Comparison of ENCODE assay signal across 8 cellular contexts in the genomic region with DNA sequence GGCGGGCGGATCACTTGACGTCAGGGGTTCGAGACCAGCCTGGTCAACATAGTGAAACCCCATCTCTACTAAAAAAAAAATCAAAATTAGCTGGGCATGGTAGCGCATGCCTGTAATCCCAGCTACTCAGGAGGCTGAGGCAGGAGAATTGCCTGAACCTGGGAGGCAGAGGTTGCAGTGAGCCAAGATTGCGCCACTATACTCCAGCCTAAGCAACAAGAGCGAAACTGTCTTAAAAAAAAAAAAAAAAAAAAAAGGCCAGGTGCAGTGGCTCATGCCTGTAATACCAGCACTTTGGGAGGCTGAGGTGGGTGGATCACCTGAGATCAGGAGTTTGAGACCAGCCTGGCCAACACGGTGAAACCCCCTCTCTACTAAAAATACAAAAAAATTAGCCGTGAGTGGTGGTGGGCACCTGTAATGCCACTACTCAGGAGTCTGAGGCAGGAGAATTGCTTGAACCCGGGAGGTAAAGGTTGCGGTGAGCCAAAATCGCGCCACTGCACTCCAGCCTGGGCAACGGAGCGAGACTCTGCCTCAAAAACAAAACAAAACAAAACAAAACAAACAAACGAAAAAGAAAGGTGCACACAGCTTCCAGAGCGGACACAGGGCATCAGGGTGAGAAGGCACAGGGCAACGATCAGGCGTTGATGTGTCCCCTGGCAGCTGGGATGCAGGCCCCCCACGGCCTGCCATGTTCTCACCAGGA.
DNase-seq lines count a peak whose midpoint lies in the region; ATAC-seq and TF ChIP-seq lines count a peak whose summit lies in the region.
"Not testable (repeated sequence)": the region's sequence is repeated elsewhere in the genome, so short reads cannot be mapped to it uniquely, and the experiment has no call there.

No MANE protein-coding gene starts in this region.

- intact Hi-C loops in heart right ventricle (cut with DNase I) (loop anchor here in 3 of 10 donors (2.0 to 5.0 kb wide), 4 partner anchors 33 to 69 kb away; partner anchors contain the start of gene GADD45B (in 1 of the 3)), stomach (cut with DNase I; ENCODE audit: low total_unique reads) (loop anchor here (10.0 kb wide), 1 partner anchor 71 kb away; the partner anchor contains the start of gene GADD45B), vagina (cut with DNase I) (loop anchor here (2.0 kb wide), 2 partner anchors 33 to 69 kb away; partner anchors contain the start of gene GADD45B)

- not testable (repeated sequence) for H3K4me3 ChIP-seq in WERI-Rb-1 (ENCODE audit: low read depth, low read length); coronary artery; lung; osteoblast (ENCODE audit: insufficient read depth, low read length); stomach; vagina
- H3K4me3 ChIP-seq in heart right ventricle = peak overlapping the region in 2 of 10 donors; percentile 35 to 38

- not testable (repeated sequence) for ATAC-seq in heart right ventricle; lung (ENCODE audit: insufficient read depth, low FRiP score)

- H4K20me1 ChIP-seq in osteoblast (ENCODE audit: insufficient read depth, low read length) = not testable (repeated sequence)

- H3K27ac Mint-ChIP-seq in HFFc6 = peak overlapping the region; percentile 16; the same call in 1 of the 2 replicates

- not testable (repeated sequence) for H3K4me3 Mint-ChIP-seq in HFFc6

- H3K36me3 Mint-ChIP-seq in HFFc6 (ENCODE audit: low read depth) = not testable (repeated sequence)

- H3K79me2 ChIP-seq in osteoblast (ENCODE audit: insufficient read depth, low read length) = not testable (repeated sequence)

- H3K4me1 Mint-ChIP-seq in HFFc6 (ENCODE audit: low read depth) = peaks cover 46% of the 10 kb centered on the region

- not testable (repeated sequence) for H3K9me3 Mint-ChIP-seq in HFFc6

- H3K27ac ChIP-seq in WERI-Rb-1 (peak overlapping the region; percentile 48; the same call in 1 of the 2 replicates), coronary artery (peak overlapping the region; percentile 97 to 98), heart right ventricle (peak overlapping the region; percentile 74 to 97 (median 90)), lung (ENCODE audit: low read depth in 1 of 2, low read length in 1 of 2) (peak overlapping the region; percentile 73 to 90), osteoblast (ENCODE audit: low read depth, low read length) (peak overlapping the region; percentile 95), stomach (peak overlapping the region; percentile 40 to 94 (median 90)), vagina (peak overlapping the region; percentile 74)

- H3K27me3 Mint-ChIP-seq in HFFc6 (ENCODE audit: insufficient read depth) = not testable (repeated sequence)

- TF ChIP-seq EP300 in stomach (IDR thresholded peaks at IDR 0.05) = not testable (repeated sequence)

- H3K4me1 ChIP-seq in heart right ventricle (peaks cover 31 to 91% (median 72%) of the 10 kb centered on the region in 9 donors), lung (ENCODE audit: control insufficient read depth in 2 of 2, insufficient read depth in 2 of 2, low read length in 2 of 2) (peaks cover 14 to 35% of the 10 kb centered on the region in 2 donors), osteoblast (ENCODE audit: insufficient read depth, low read length) (peaks cover 54% of the 10 kb centered on the region), stomach (peaks cover 62 to 75% (median 70%) of the 10 kb centered on the region in 4 donors), vagina (peaks cover 69% of the 10 kb centered on the region)

- not testable (repeated sequence) for TF ChIP-seq POLR2A in stomach (IDR thresholded peaks at IDR 0.05); vagina (IDR thresholded peaks at IDR 0.05)

- WGBS in heart right ventricle, 2 donors = 86 to 88% methylated on average over 20 of the region's 20 CpGs
- WGBS in lung, 2 donors = 88 to 89% methylated on average over 20 of the region's 20 CpGs
- 89 to 93% (median 90%) methylated on average over 19 to 20 of the region's 20 CpGs for WGBS in stomach, 5 donors

- not testable (repeated sequence) for H3K4me2 ChIP-seq in osteoblast (ENCODE audit: insufficient read depth, low read length)

- not testable (repeated sequence) for H3K27me3 ChIP-seq in WERI-Rb-1 (ENCODE audit: insufficient read depth, low read depth, severe bottlenecking); heart right ventricle; lung (ENCODE audit: control insufficient read depth, insufficient read depth); osteoblast (ENCODE audit: insufficient read depth, low read length); stomach; vagina

- H3K36me3 ChIP-seq in WERI-Rb-1; heart right ventricle; lung (ENCODE audit: control insufficient read depth in 2 of 2, insufficient read depth in 2 of 2, low read length in 2 of 2); osteoblast (ENCODE audit: insufficient read depth, low read length); stomach; vagina: not testable (repeated sequence)

- not testable (repeated sequence) for DNase-seq in HFFc6; WERI-Rb-1; coronary artery (ENCODE audit: low spot score); heart right ventricle; lung (ENCODE audit: low spot score); osteoblast (ENCODE audit: insufficient read length, low spot score, missing footprints); stomach; vagina (ENCODE audit: extremely low spot score in 2 of 2)

- not testable (repeated sequence) for TF ChIP-seq CTCF in HFFc6 (IDR thresholded peaks at IDR 0.05); WERI-Rb-1 (IDR thresholded peaks at IDR 0.05; ENCODE audit: low read depth, low read length); coronary artery (IDR thresholded peaks at IDR 0.05); heart right ventricle (IDR thresholded peaks at IDR 0.05); lung (IDR thresholded peaks at IDR 0.05; ENCODE audit: control extremely low read depth, extremely low read depth); osteoblast (IDR thresholded peaks at IDR 0.05; ENCODE audit: extremely low read depth, low read depth, low read length); stomach (IDR thresholded peaks at IDR 0.05); vagina (IDR thresholded peaks at IDR 0.05)

- H3K9me3 ChIP-seq in WERI-Rb-1 (ENCODE audit: severe bottlenecking); heart right ventricle; lung (ENCODE audit: control insufficient read depth in 2 of 2, insufficient read depth in 1 of 2, low read length in 1 of 2); osteoblast (ENCODE audit: low read depth, low read length); stomach; vagina: not testable (repeated sequence)

- H2AFZ ChIP-seq in osteoblast (ENCODE audit: low read length) = not testable (repeated sequence)
